In genomic region chr17:4516740-4517139, GRCh38 we compare ENCODE assay signal across 16 cellular contexts. TPM values are rescaled to one million over a fixed set of nuclear protein-coding genes. Genes with fewer than 3 reads are reported as not detected.
A peak's percentile ranks its signal among the peaks of the same experiment; 100 is the strongest.
DNase-seq lines count a peak whose midpoint lies in the region; ATAC-seq and TF ChIP-seq lines count a peak whose summit lies in the region.
"Had no signal": no experiment of that assay in that cellular context is flagged by ENCODE, and none has a peak within 500 bp of the region (broad histone marks: within the 10 kb centered on the region; RNA-seq: fewer than 3 reads in every experiment).

No MANE protein-coding gene starts in this region.

- no peak overlapping the region for H2BK12ac ChIP-seq in neuronal stem cell (ENCODE audit: low read length)

- no peak overlapping the region for H3K4ac ChIP-seq in IMR-90 (ENCODE audit: low read depth, low read length)
- H3K4ac ChIP-seq in neuronal stem cell (ENCODE audit: low read length), result no peak overlapping the region

- H3K36me3 ChIP-seq in IMR-90 (ENCODE audit: control insufficient read depth, insufficient read depth, low read length) (no peaks in the 10 kb centered on the region), neuronal stem cell (replicated peaks in 1 of 2; ENCODE audit: control insufficient read depth in 2 of 2, insufficient read depth in 2 of 2, low read length in 2 of 2) (no peaks in the 10 kb centered on the region), SK-N-SH (replicated peaks in 1 of 2; ENCODE audit: control insufficient read depth in 1 of 2, insufficient read depth in 2 of 2, low read length in 1 of 2) (no peaks in the 10 kb centered on the region)

- dilution Hi-C loops in IMR-90 (cut with HindIII; ENCODE audit: low sequenced_read_pairs, unreplicated experiment), result no loop called here

- no peak for TF ChIP-seq POLR2A in IMR-90 (IDR thresholded peaks at IDR 0.05; ENCODE audit: low read depth, low read length)

- peaks cover 6% of the 10 kb centered on the region for H3K4me1 ChIP-seq in IMR-90 (ENCODE audit: control insufficient read depth, insufficient read depth, low read length)
- H3K4me1 ChIP-seq in neuronal stem cell (ENCODE audit: control insufficient read depth in 2 of 2, insufficient read depth in 1 of 2, low read depth in 1 of 2, low read length in 2 of 2), result peaks cover 24 to 38% of the 10 kb centered on the region in 2 donors
- H3K4me1 ChIP-seq in SK-N-SH (ENCODE audit: control insufficient read depth in 1 of 2, insufficient read depth in 2 of 2, low read depth in 1 of 2, low read length in 1 of 2), result no peaks in the 10 kb centered on the region; a peak in 1 of 4 replicates

- TF ChIP-seq RAD21 in IMR-90 (IDR thresholded peaks at IDR 0.05; ENCODE audit: low read length), result no peak
- TF ChIP-seq RAD21 in SK-N-SH (IDR thresholded peaks at IDR 0.05; ENCODE audit: low read length), result no peak

- no TSS peak for BruUV-seq in IMR-90 (replicated peaks; lab: Mats Ljungman, UMichigan)

- intact Hi-C loops in IMR-90 (cut with micrococcal nuclease), result no loop called here

- WGBS in IMR-90 (ENCODE audit: extremely low coverage in 2 of 2, insufficient read length in 1 of 2), 2 experiments, result no CpG with 5 or more reads among the region's 11 CpGs
- no CpG with 5 or more reads among the region's 11 CpGs for WGBS in neuronal stem cell (ENCODE audit: extremely low coverage in 2 of 2, insufficient read length in 2 of 2, insufficient replicate concordance in 1 of 2), 2 donors
- 90% methylated on average over 11 of the region's 11 CpGs for WGBS in SK-N-SH (ENCODE audit: low lambda C conversion rate)

- H3K79me2 ChIP-seq in SK-N-SH (ENCODE audit: insufficient read depth), result no peaks in the 10 kb centered on the region

- H3K79me1 ChIP-seq in IMR-90 (ENCODE audit: low read depth in 1 of 2, low read length in 2 of 2) (no peaks in the 10 kb centered on the region), neuronal stem cell (ENCODE audit: low read depth, low read length) (no peaks in the 10 kb centered on the region)

- no peak for TF ChIP-seq EP300 in SK-N-SH (IDR thresholded peaks at IDR 0.05; ENCODE audit: borderline replicate concordance in 1 of 2, low read depth in 1 of 2, low read length in 1 of 2)

- H3K9ac ChIP-seq in IMR-90 (ENCODE audit: low read depth, low read length), result no peak overlapping the region
- no peak overlapping the region for H3K9ac ChIP-seq in neuronal stem cell (ENCODE audit: low read depth, low read length, poor library complexity)
- no peak overlapping the region for H3K9ac ChIP-seq in SK-N-SH

- H4K20me1 ChIP-seq in IMR-90 (ENCODE audit: insufficient read depth, low read length) (no peaks in the 10 kb centered on the region), SK-N-SH (ENCODE audit: insufficient read depth) (no peaks in the 10 kb centered on the region)

- H3K27me3 ChIP-seq in IMR-90 (ENCODE audit: control insufficient read depth, insufficient read depth, low read length) (peaks cover 6% of the 10 kb centered on the region; the same call in 1 of the 2 replicates), neuronal stem cell (ENCODE audit: control insufficient read depth in 3 of 3, insufficient read depth in 3 of 3, low read depth in 1 of 3, low read length in 3 of 3) (peaks cover 0 to 10% (median 0%) of the 10 kb centered on the region in 3 experiments), SK-N-SH (ENCODE audit: insufficient read depth) (no peaks in the 10 kb centered on the region)

- CTCF ChIA-PET in IMR-90 (lab: Yijun Ruan, JAX), result interaction anchor here (1.2 kb wide), 1 partner anchor 25 kb away, joined by 3 read pairs; no protein-coding TSS in a partner anchor
- CTCF ChIA-PET in activated CD4-positive, alpha-beta T cell treated with anti-CD3 and anti-CD28 coated beads, Interleukin-2, amount 10 ng/mL, durations not matched to agents 7 days and 5 days (lab: Charles Lee), result interaction anchor here (0.8 to 1.1 kb wide), 2 partner anchors 41 to 99 kb away, joined by 3 read pairs; no protein-coding TSS in a partner anchor
- CTCF ChIA-PET in SK-N-SH (lab: Yijun Ruan, JAX), result interaction anchor here (1.3 kb wide), 1 partner anchor 50 kb away, joined by 5 read pairs; no protein-coding TSS in a partner anchor

- H4K8ac ChIP-seq in IMR-90 (ENCODE audit: low read depth in 2 of 2, low read length in 2 of 2) (no peak overlapping the region), neuronal stem cell (ENCODE audit: low read depth, low read length) (no peak overlapping the region)

- peak overlapping the region; percentile 22; the same call in 1 of the 2 replicates for H4K5ac ChIP-seq in IMR-90 (ENCODE audit: low read depth, low read length)

- H3K4me3 ChIP-seq in IMR-90 (ENCODE audit: insufficient read depth, low read depth, low read length), result no peak overlapping the region
- no peak overlapping the region for H3K4me3 ChIP-seq in fibroblast of villous mesenchyme (ENCODE audit: low read depth, low read length)
- no peak overlapping the region for H3K4me3 ChIP-seq in neuronal stem cell (ENCODE audit: low read length in 2 of 2)
- H3K4me3 ChIP-seq in SK-N-SH (ENCODE audit: low read depth in 2 of 2, low read length in 1 of 2), result no peak overlapping the region
- H3K4me3 ChIP-seq: K562 had no signal

- H3K4me2 ChIP-seq in IMR-90 (ENCODE audit: low read depth, low read length) (peak overlapping the region; percentile 12; the same call in 1 of the 2 replicates), neuronal stem cell (ENCODE audit: insufficient read depth, low read length, poor library complexity, severe bottlenecking) (no peak overlapping the region), SK-N-SH (no peak overlapping the region)

- H2BK5ac ChIP-seq in IMR-90 (ENCODE audit: low read depth, low read length, poor library complexity, severe bottlenecking) (no peak overlapping the region), neuronal stem cell (ENCODE audit: low read length) (no peak overlapping the region)

- no peak overlapping the region for H2BK15ac ChIP-seq in IMR-90 (ENCODE audit: low read depth, low read length)
- no peak overlapping the region for H2BK15ac ChIP-seq in neuronal stem cell (ENCODE audit: low read length)

- H3K56ac ChIP-seq in IMR-90 (ENCODE audit: extremely low read depth, insufficient read depth, low read length), result no peak overlapping the region

- H2AFZ ChIP-seq in IMR-90 (replicated peaks; ENCODE audit: low read length, poor library complexity) (no peak overlapping the region), neuronal stem cell (ENCODE audit: low read length) (no peak overlapping the region), SK-N-SH (ENCODE audit: low read depth) (no peak overlapping the region)

- H2AK5ac ChIP-seq in IMR-90 (ENCODE audit: low read depth, low read length) (no peak overlapping the region), neuronal stem cell (ENCODE audit: low read depth, low read length) (no peak overlapping the region)

- H3K23ac ChIP-seq in IMR-90 (ENCODE audit: low read depth, low read length) (no peak overlapping the region), neuronal stem cell (ENCODE audit: low read depth, low read length, poor library complexity) (no peak overlapping the region)

- TF ChIP-seq CTCF in IMR-90 (conservative IDR thresholded peaks at IDR 0.05; ENCODE audit: low read depth, low read length) (no peak), fibroblast of villous mesenchyme (IDR thresholded peaks at IDR 0.05; ENCODE audit: insufficient read depth, low read depth, low read length) (no peak), nephron (IDR thresholded peaks at IDR 0.05; ENCODE audit: unreplicated experiment in 3 of 3) (no peak), SK-N-SH (IDR thresholded peaks at IDR 0.05) (no peak)

- peaks cover 4% of the 10 kb centered on the region for H3K27me3 Mint-ChIP-seq in nephron (ENCODE audit: low read depth)
- H3K27me3 Mint-ChIP-seq in activated CD4-positive, alpha-beta T cell treated with anti-CD3 and anti-CD28 coated beads, Interleukin-2, amount 10 ng/mL, durations not matched to agents 7 days and 5 days, result no peaks in the 10 kb centered on the region

- no peaks in the 10 kb centered on the region for H3F3A ChIP-seq in SK-N-SH (replicated peaks; ENCODE audit: insufficient read depth)

- no peak overlapping the region for H2AK9ac ChIP-seq in IMR-90 (replicated peaks; ENCODE audit: low read depth, low read length, poor library complexity)

- in situ Hi-C loops in IMR-90 (cut with MboI; ENCODE audit: low sequenced_read_pairs), result no loop called here

- H3K27ac ChIP-seq in IMR-90 (ENCODE audit: insufficient read depth, low read length), result peak overlapping the region; percentile 68; the same call in 1 of the 2 replicates
- H3K27ac ChIP-seq in caudate nucleus (ENCODE audit: low read depth, low read length), result peak overlapping the region; percentile 11
- H3K27ac ChIP-seq in neuronal stem cell (replicated peaks; ENCODE audit: low read length), result no peak overlapping the region
- H3K27ac ChIP-seq in SK-N-SH (ENCODE audit: low read depth in 2 of 2, low read length in 1 of 2), result no peak overlapping the region

- no peak overlapping the region for H4K91ac ChIP-seq in IMR-90 (ENCODE audit: insufficient read depth, low read depth, low read length)
- H4K91ac ChIP-seq in neuronal stem cell (ENCODE audit: low read depth, low read length, poor library complexity), result no peak overlapping the region

- peaks cover 31% of the 10 kb centered on the region for H3K4me1 Mint-ChIP-seq in nephron
- H3K4me1 Mint-ChIP-seq in activated CD4-positive, alpha-beta T cell treated with anti-CD3 and anti-CD28 coated beads, Interleukin-2, amount 10 ng/mL, durations not matched to agents 7 days and 5 days, result peaks cover 4% of the 10 kb centered on the region

- POLR2A ChIA-PET in IMR-90 (lab: Charles Lee; ENCODE audit: unreplicated experiment), result no interaction called here
- POLR2A ChIA-PET in activated CD4-positive, alpha-beta T cell treated with anti-CD3 and anti-CD28 coated beads, Interleukin-2, amount 10 ng/mL, durations not matched to agents 7 days and 5 days (lab: Charles Lee), result no interaction called here
- POLR2A ChIA-PET in SK-N-SH (lab: Yijun Ruan, JAX), result no interaction called here

- H3K4me3 Mint-ChIP-seq in nephron, result peak overlapping the region in 1 of 3 experiments; percentile 16
- H3K4me3 Mint-ChIP-seq in activated CD4-positive, alpha-beta T cell treated with anti-CD3 and anti-CD28 coated beads, Interleukin-2, amount 10 ng/mL, durations not matched to agents 7 days and 5 days, result no peak overlapping the region

- no peak overlapping the region for H3K14ac ChIP-seq in IMR-90 (replicated peaks; ENCODE audit: low read depth, low read length)
- no peak overlapping the region for H3K14ac ChIP-seq in neuronal stem cell (ENCODE audit: low read length)

- peak overlapping the region; percentile 38; the same call in 1 of the 2 replicates for H3K18ac ChIP-seq in IMR-90 (ENCODE audit: low read depth, low read length)
- H3K18ac ChIP-seq in neuronal stem cell (ENCODE audit: low read length), result no peak overlapping the region

- DNase-seq in IMR-90, result peak; percentile 87
- no peak for DNase-seq in caudate nucleus (lab: John Stamatoyannopoulos, UW)
- peak; percentile 91 for DNase-seq in fibroblast of villous mesenchyme (ENCODE audit: low read depth)
- no peak for DNase-seq in neuronal stem cell (ENCODE audit: low spot score)
- DNase-seq in activated CD4-positive, alpha-beta T cell treated with anti-CD3 and anti-CD28 coated beads, Interleukin-2, amount 10 ng/mL, durations not matched to agents 7 days and 5 days, result no peak
- no peak for DNase-seq in SK-N-SH
- DNase-seq: AML-193, COR-L47, HCEC 1CT, MV-4-11, NCI-H1417 treated with DMSO at 0.1 percent for 48 hours, NCI-H1930, NCI-H69, SHP77 treated with DMSO at 0.1 percent for 48 hours had no signal

- H2BK20ac ChIP-seq in IMR-90 (ENCODE audit: low read depth, low read length), result no peak overlapping the region

- peaks cover 2% of the 10 kb centered on the region; the same call in 1 of the 2 replicates for H3K9me3 ChIP-seq in IMR-90 (ENCODE audit: control insufficient read depth, insufficient read depth, low read length)
- no peaks in the 10 kb centered on the region for H3K9me3 ChIP-seq in neuronal stem cell (replicated peaks in 1 of 2; ENCODE audit: control insufficient read depth in 2 of 2, insufficient read depth in 1 of 2, low read depth in 1 of 2, low read length in 2 of 2)
- no peaks in the 10 kb centered on the region for H3K9me3 ChIP-seq in SK-N-SH

- H3K9me3 Mint-ChIP-seq in nephron, result no peaks in the 10 kb centered on the region
- H3K9me3 Mint-ChIP-seq in activated CD4-positive, alpha-beta T cell treated with anti-CD3 and anti-CD28 coated beads, Interleukin-2, amount 10 ng/mL, durations not matched to agents 7 days and 5 days, result no peaks in the 10 kb centered on the region

- peak; percentile 81 for ATAC-seq in IMR-90 (ENCODE audit: low read depth)
- ATAC-seq: K562 had no signal

- H3K27ac Mint-ChIP-seq in nephron, result peak overlapping the region in 2 of 3 experiments; percentile 64 to 79
- no peak overlapping the region for H3K27ac Mint-ChIP-seq in activated CD4-positive, alpha-beta T cell treated with anti-CD3 and anti-CD28 coated beads, Interleukin-2, amount 10 ng/mL, durations not matched to agents 7 days and 5 days

- H2BK120ac ChIP-seq in IMR-90 (ENCODE audit: low read depth, low read length) (no peak overlapping the region), neuronal stem cell (ENCODE audit: low read depth, low read length) (no peak overlapping the region)

- no peaks in the 10 kb centered on the region for H3K9me2 ChIP-seq in SK-N-SH

- 0 out of 2 replicates have a peak, but pooled peaks cover 3% of the 10 kb centered on the region for H3K9me1 ChIP-seq in IMR-90 (ENCODE audit: insufficient read depth, low read length)

- no peaks in the 10 kb centered on the region for H3K36me3 Mint-ChIP-seq in nephron (ENCODE audit: low read depth)
- H3K36me3 Mint-ChIP-seq in activated CD4-positive, alpha-beta T cell treated with anti-CD3 and anti-CD28 coated beads, Interleukin-2, amount 10 ng/mL, durations not matched to agents 7 days and 5 days (ENCODE audit: low read depth), result no peaks in the 10 kb centered on the region

RNA-seq across cellular contexts. Expression of gene SPNS2, which starts 18.1 kb away (rescaled TPM):
- under 0.01 TPM in 1 of 2 replicates, not detected in the other for total RNA-seq in IMR-90 (2012; rRNA removed)
- not detected in 2 replicates for polyA plus RNA-seq in IMR-90 (2012; rRNA removed)
- 0.03 TPM in 1 of 2 replicates, not detected in the other for polyA plus RNA-seq in IMR-90 (2012; cell fraction: cytosol; rRNA removed)
- polyA plus RNA-seq in IMR-90 (2012; cell fraction: nucleus; rRNA removed; ENCODE audit: low replicate concordance), result 0.21 TPM in 1 of 2 replicates, not detected in the other
- total RNA-seq in fibroblast of villous mesenchyme, result under 0.01 and 0.43 TPM in 2 replicates
- polyA plus RNA-seq in neuronal stem cell (2013, experiment 1 of 2), result 0.54 TPM
- polyA plus RNA-seq in neuronal stem cell (2013, experiment 2 of 2), result 0.58 TPM
- total RNA-seq in activated CD4-positive, alpha-beta T cell treated with anti-CD3 and anti-CD28 coated beads, Interleukin-2, amount 10 ng/mL, durations not matched to agents 7 days and 5 days, result under 1 TPM; 0.25 to 0.29 TPM
- polyA plus RNA-seq in SK-N-SH (2012; rRNA removed), result 0.08 TPM in 1 of 2 replicates, not detected in the other
- polyA plus RNA-seq in SK-N-SH (2012; cell fraction: cytosol; rRNA removed), result 0.05 and 0.08 TPM in 2 replicates
- polyA plus RNA-seq in SK-N-SH (2012; cell fraction: nucleus; rRNA removed), result 0.14 and 0.19 TPM in 2 replicates
- total RNA-seq: K562 had no signal

RNA-seq across cellular contexts. Expression of gene MYBBP1A, which starts 38.4 kb away (rescaled TPM):
- total RNA-seq in IMR-90 (2012; rRNA removed) (22.6 and 24.7 TPM in 2 replicates), fibroblast of villous mesenchyme (61.7 and 71.2 TPM in 2 replicates)
- polyA plus RNA-seq in IMR-90 (2012; rRNA removed) (45.9 and 53.0 TPM in 2 replicates), SK-N-SH (2012; rRNA removed) (74.7 and 93.0 TPM in 2 replicates)
- 29.4 and 33.3 TPM in 2 replicates for polyA plus RNA-seq in IMR-90 (2012; cell fraction: cytosol; rRNA removed)
- 117 and 239 TPM in 2 replicates for polyA plus RNA-seq in IMR-90 (2012; cell fraction: nucleus; rRNA removed; ENCODE audit: low replicate concordance)
- 15.0 TPM for polyA plus RNA-seq in neuronal stem cell (2013, experiment 1 of 2)
- polyA plus RNA-seq in neuronal stem cell (2013, experiment 2 of 2), result 14.9 TPM
- 10 to 100 TPM; 58.0 to 59.0 TPM for total RNA-seq in activated CD4-positive, alpha-beta T cell treated with anti-CD3 and anti-CD28 coated beads, Interleukin-2, amount 10 ng/mL, durations not matched to agents 7 days and 5 days
- polyA plus RNA-seq in SK-N-SH (2012; cell fraction: cytosol; rRNA removed), result 32.8 and 40.9 TPM in 2 replicates
- polyA plus RNA-seq in SK-N-SH (2012; cell fraction: nucleus; rRNA removed), result 264 and 287 TPM in 2 replicates

RNA-seq across cellular contexts. Expression of gene GGT6, which starts 43.6 kb away (rescaled TPM):
- not detected in 2 replicates for total RNA-seq in IMR-90 (2012; rRNA removed)
- polyA plus RNA-seq in IMR-90 (2012; rRNA removed), result not detected in 2 replicates
- polyA plus RNA-seq in IMR-90 (2012; cell fraction: cytosol; rRNA removed), result not detected in 2 replicates
- polyA plus RNA-seq in IMR-90 (2012; cell fraction: nucleus; rRNA removed; ENCODE audit: low replicate concordance), result not detected in 2 replicates
- not detected in 2 replicates for total RNA-seq in fibroblast of villous mesenchyme
- polyA plus RNA-seq in neuronal stem cell (2013, experiment 1 of 2), result not detected
- not detected for polyA plus RNA-seq in neuronal stem cell (2013, experiment 2 of 2)
- not detected for total RNA-seq in activated CD4-positive, alpha-beta T cell treated with anti-CD3 and anti-CD28 coated beads, Interleukin-2, amount 10 ng/mL, durations not matched to agents 7 days and 5 days
- polyA plus RNA-seq in SK-N-SH (2012; rRNA removed), result not detected in 2 replicates
- polyA plus RNA-seq in SK-N-SH (2012; cell fraction: cytosol; rRNA removed), result not detected in 2 replicates
- polyA plus RNA-seq in SK-N-SH (2012; cell fraction: nucleus; rRNA removed), result not detected in 2 replicates
- polyA plus RNA-seq: K562 had no signal

Comparison
In these comparisons a context has a peak if more than half of its experiments do, and no peak if none do; other contexts are left out.
1. DNase-seq: peak in IMR-90 (single experiment) and fibroblast of villous mesenchyme (single experiment); none in caudate nucleus (0 of 61), neuronal stem cell (single experiment), activated CD4-positive, alpha-beta T cell treated with anti-CD3 and anti-CD28 coated beads, Interleukin-2, amount 10 ng/mL, durations not matched to agents 7 days and 5 days (single experiment) and SK-N-SH (single experiment).
2. H3K27ac ChIP-seq: peak in IMR-90 (single experiment) and caudate nucleus (single experiment); none in neuronal stem cell (single experiment) and SK-N-SH (0 of 2).